In genomic region chr5:131252824-131253171, GRCh38 we compare ENCODE assay signal across 8 cellular contexts.
DNase-seq lines count a peak whose midpoint lies in the region; ATAC-seq and TF ChIP-seq lines count a peak whose summit lies in the region.

No MANE protein-coding gene starts in this region.

- peak; percentile 69 for DNase-seq in activated CD4-positive, CD25-positive, alpha-beta regulatory T cell treated with anti-CD3 and anti-CD28 coated beads, Interleukin-2, amount 50 U/mL, for 16 hours (ENCODE audit: low read depth, low spot score)
- DNase-seq in erythroblast (lab: John Stamatoyannopoulos, UW): peak; percentile 25 to 38
- DNase-seq in stimulated activated CD4-positive, alpha-beta T cell treated with anti-CD3 and anti-CD28 coated beads, Interleukin-4, amount 100 ng/mL, for 1 hour: peak; percentile 63
- DNase-seq in LoVo (ENCODE audit: low spot score): no peak
- DNase-seq in NCI-H1694 (lab: John Stamatoyannopoulos, UW): no peak
- no peak for DNase-seq in middle frontal gyrus (ENCODE audit: extremely low spot score, low spot score)

- peak; percentile 15 for TF ChIP-seq POLR2A in erythroblast (IDR thresholded peaks at IDR 0.05; ENCODE audit: low read length)

- ATAC-seq in GM19328 (IDR thresholded peaks at IDR 0.05; ENCODE audit: unreplicated experiment) (peak; percentile 85), HG03280 (IDR thresholded peaks at IDR 0.05; ENCODE audit: unreplicated experiment) (peak; percentile 84)

Comparison
In these comparisons a context has a peak if more than half of its experiments do, and no peak if none do; other contexts are left out.
1. DNase-seq: peak in activated CD4-positive, CD25-positive, alpha-beta regulatory T cell treated with anti-CD3 and anti-CD28 coated beads, Interleukin-2, amount 50 U/mL, for 16 hours (single experiment), erythroblast (2 of 2) and stimulated activated CD4-positive, alpha-beta T cell treated with anti-CD3 and anti-CD28 coated beads, Interleukin-4, amount 100 ng/mL, for 1 hour (single experiment); none in LoVo (single experiment), NCI-H1694 (single experiment) and middle frontal gyrus (single experiment).